ENCODE assay signal across 12 cellular contexts in genomic region chr10:126398383-126398743, GRCh38.
"Had no signal": no experiment of that assay in that cellular context is flagged by ENCODE, and none has a peak within 500 bp of the region (broad histone marks: within the 10 kb centered on the region; RNA-seq: fewer than 3 reads in every experiment).

No MANE protein-coding gene starts in this region.

- H3K4me1 ChIP-seq: right atrium auricular region, upper lobe of left lung had no signal

- H3K27me3 Mint-ChIP-seq: activated CD4-positive, alpha-beta memory T cell treated with anti-CD3 and anti-CD28 coated beads for 36 hours had no signal

- H3K27ac ChIP-seq: coronary artery, epithelial cell of prostate, right atrium auricular region, upper lobe of left lung had no signal

- H3K4me3 Mint-ChIP-seq: activated CD4-positive, alpha-beta memory T cell treated with anti-CD3 and anti-CD28 coated beads for 36 hours; mesothelial cell of epicardium had no signal

- H3K4me3 ChIP-seq: coronary artery, right atrium auricular region, upper lobe of left lung had no signal

- H3K27ac Mint-ChIP-seq: activated CD4-positive, alpha-beta memory T cell treated with anti-CD3 and anti-CD28 coated beads for 36 hours; mesothelial cell of epicardium had no signal

- ATAC-seq: stimulated activated naive CD8-positive, alpha-beta T cell treated with anti-CD3 and anti-CD28 coated beads, Interleukin-15, Interleukin-2, amounts not matched to agents 100 U/mL and 50 U/mL, for 24 hours had no signal

- DNase-seq: activated CD4-positive, alpha-beta memory T cell treated with anti-CD3 and anti-CD28 coated beads for 36 hours; activated CD4-positive, alpha-beta T cell treated with anti-CD3 and anti-CD28 coated beads for 1 hour; activated T-cell treated with anti-CD3 and anti-CD28 coated beads, Interleukin-2, amount 50 U/mL, for 48 hours; effector CD8-positive, alpha-beta T cell; hippocampal formation; stimulated activated CD4-positive, alpha-beta T cell treated with anti-CD3 and anti-CD28 coated beads, Interleukin-2, amount 100 ng/mL, for 24 hours; stimulated activated naive CD8-positive, alpha-beta T cell treated with anti-CD3 and anti-CD28 coated beads, Interleukin-15, Interleukin-2, amounts not matched to agents 100 U/mL and 50 U/mL, for 24 hours; upper lobe of left lung had no signal

- H3K27me3 ChIP-seq: right atrium auricular region, upper lobe of left lung had no signal

- H3K9me3 ChIP-seq: right atrium auricular region, upper lobe of left lung had no signal

- H3K36me3 ChIP-seq: right atrium auricular region, upper lobe of left lung had no signal

- H3K36me3 Mint-ChIP-seq: activated CD4-positive, alpha-beta memory T cell treated with anti-CD3 and anti-CD28 coated beads for 36 hours; mesothelial cell of epicardium had no signal

- H3K9me3 Mint-ChIP-seq: mesothelial cell of epicardium had no signal
